In the genomic region with DNA sequence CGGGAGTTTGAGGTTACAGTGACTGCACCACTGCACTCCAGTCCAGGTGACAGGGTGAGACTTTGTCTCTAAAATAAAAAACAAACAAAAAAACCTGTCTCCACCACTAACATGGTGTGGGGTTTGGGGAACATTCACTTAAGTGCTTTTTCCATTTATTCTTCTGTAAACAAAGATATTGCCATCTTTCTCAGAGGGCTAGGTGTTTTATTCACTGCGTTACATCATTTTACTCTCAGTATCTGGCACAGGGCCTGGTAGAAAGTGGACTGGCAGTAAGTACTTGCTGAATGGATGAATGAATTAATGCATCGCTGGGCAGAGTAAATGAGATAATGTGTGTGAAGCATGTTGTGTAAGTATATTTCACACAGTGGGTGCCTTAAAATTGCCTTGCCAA, we compare ENCODE assay signal across 23 cellular contexts. TPM values are rescaled to one million over a fixed set of nuclear protein-coding genes. Genes with fewer than 3 reads are reported as not detected.
A peak's percentile ranks its signal among the peaks of the same experiment; 100 is the strongest.
DNase-seq lines count a peak whose midpoint lies in the region; ATAC-seq and TF ChIP-seq lines count a peak whose summit lies in the region.
"Had no signal": no experiment of that assay in that cellular context is flagged by ENCODE, and none has a peak within 500 bp of the region (broad histone marks: within the 10 kb centered on the region; RNA-seq: fewer than 3 reads in every experiment).

No MANE protein-coding gene starts in this region.

- no peaks in the 10 kb centered on the region for H3K27me3 Mint-ChIP-seq in naive B cell
- H3K27me3 Mint-ChIP-seq: activated CD4-positive, alpha-beta T cell treated with anti-CD3 and anti-CD28 coated beads, Interleukin-2, amount 10 ng/mL, durations not matched to agents 7 days and 5 days; activated CD8-positive, alpha-beta memory T cell treated with anti-CD3 and anti-CD28 coated beads, Interleukin-2, amount 10 ng/mL, durations not matched to agents 7 days and 5 days; stimulated activated naive CD8-positive, alpha-beta T cell treated with anti-CD3 and anti-CD28 coated beads, Interleukin-15, amount 100 ng/mL, for 72 hours had no signal

- ATAC-seq in naive B cell (ENCODE audit: low read depth in 2 of 2): no peak
- no peak for ATAC-seq in HG03442 (IDR thresholded peaks at IDR 0.05; ENCODE audit: unreplicated experiment)
- ATAC-seq: activated CD8-positive, alpha-beta memory T cell treated with anti-CD3 and anti-CD28 coated beads, Interleukin-2, amount 10 ng/mL, durations not matched to agents 7 days and 5 days; HepG2; right lobe of liver; stimulated activated naive CD8-positive, alpha-beta T cell treated with anti-CD3 and anti-CD28 coated beads, Interleukin-15, amount 100 ng/mL, for 72 hours had no signal

- no peak for TF ChIP-seq RAD21 in Ishikawa (IDR thresholded peaks at IDR 0.05; ENCODE audit: low read depth)

- H3K9me3 Mint-ChIP-seq in naive B cell: peaks cover 0 to 1% (median 0%) of the 10 kb centered on the region in 7 donors
- H3K9me3 Mint-ChIP-seq: activated CD4-positive, alpha-beta T cell treated with anti-CD3 and anti-CD28 coated beads, Interleukin-2, amount 10 ng/mL, durations not matched to agents 7 days and 5 days; endodermal cell; stimulated activated naive CD8-positive, alpha-beta T cell treated with anti-CD3 and anti-CD28 coated beads, Interleukin-15, amount 100 ng/mL, for 72 hours had no signal

- H3K36me3 Mint-ChIP-seq in naive B cell: peaks cover 48 to 72% of the 10 kb centered on the region in 2 donors

- peaks cover 77 to 92% (median 87%) of the 10 kb centered on the region in 3 donors for H3K4me1 Mint-ChIP-seq in naive B cell

- DNase-seq in NCI-H2029 treated with DMSO at 0.1 percent for 48 hours (lab: John Stamatoyannopoulos, UW): peak; percentile 57
- peak; percentile 75 for DNase-seq in NCI-H774 (lab: John Stamatoyannopoulos, UW)
- DNase-seq in naive B cell: no peak
- DNase-seq in activated CD8-positive, alpha-beta memory T cell treated with anti-CD3 and anti-CD28 coated beads for 24 hours: no peak
- no peak for DNase-seq in mesenteric fat pad (ENCODE audit: low spot score)
- DNase-seq in superior temporal gyrus (ENCODE audit: extremely low spot score): no peak
- DNase-seq: activated CD4-positive, alpha-beta T cell treated with anti-CD3 and anti-CD28 coated beads, Interleukin-2, amount 10 ng/mL, durations not matched to agents 7 days and 5 days; activated CD8-positive, alpha-beta memory T cell treated with anti-CD3 and anti-CD28 coated beads, Interleukin-2, amount 10 ng/mL, durations not matched to agents 7 days and 5 days; activated naive CD4-positive, alpha-beta T cell treated with anti-CD3 and anti-CD28 coated beads, Interleukin-2, amount 50 U/mL, for 16 hours; amygdala; endodermal cell; esophagus squamous epithelium; HCEC 1CT; left ventricle myocardium inferior; right lobe of liver; stimulated activated naive CD8-positive, alpha-beta T cell treated with anti-CD3 and anti-CD28 coated beads, Interleukin-15, amount 100 ng/mL, for 72 hours; T-helper 9 cell; tibial artery had no signal

- peak overlapping the region; percentile 78 to 92 (median 86) for H3K27ac Mint-ChIP-seq in naive B cell
- H3K27ac Mint-ChIP-seq: activated CD4-positive, alpha-beta T cell treated with anti-CD3 and anti-CD28 coated beads, Interleukin-2, amount 10 ng/mL, durations not matched to agents 7 days and 5 days; activated CD8-positive, alpha-beta memory T cell treated with anti-CD3 and anti-CD28 coated beads, Interleukin-2, amount 10 ng/mL, durations not matched to agents 7 days and 5 days; endodermal cell; stimulated activated naive CD8-positive, alpha-beta T cell treated with anti-CD3 and anti-CD28 coated beads, Interleukin-15, amount 100 ng/mL, for 72 hours had no signal

- peak overlapping the region in 1 of 8 donors; percentile 6 for H3K4me3 Mint-ChIP-seq in naive B cell
- H3K4me3 Mint-ChIP-seq: activated CD4-positive, alpha-beta T cell treated with anti-CD3 and anti-CD28 coated beads, Interleukin-2, amount 10 ng/mL, durations not matched to agents 7 days and 5 days; activated CD8-positive, alpha-beta memory T cell treated with anti-CD3 and anti-CD28 coated beads, Interleukin-2, amount 10 ng/mL, durations not matched to agents 7 days and 5 days; endodermal cell; stimulated activated naive CD8-positive, alpha-beta T cell treated with anti-CD3 and anti-CD28 coated beads, Interleukin-15, amount 100 ng/mL, for 72 hours had no signal

- no peak for TF ChIP-seq EP300 in Ishikawa (IDR thresholded peaks at IDR 0.05; ENCODE audit: borderline replicate concordance)

TF ChIP-seq in Ishikawa, 13 proteins besides CTCF, POLR2A, EP300 and RAD21:
- TF ChIP-seq NFIC (IDR thresholded peaks at IDR 0.05): peak; percentile 12; the same call in 1 of the 2 replicates
- no peak for TF ChIP-seq YY1 (IDR thresholded peaks at IDR 0.05; ENCODE audit: low read depth)
TF ChIP-seq in Ishikawa: peak in this region for 1.

RNA-seq across cellular contexts. Expression of gene KIAA0040, which starts 20.1 kb away (rescaled TPM):
- polyA plus RNA-seq in naive B cell (ENCODE audit: low read depth in 6 of 6): 100 to 1,000 TPM in 5 of 6 donors, 10 to 100 TPM in 1; 97.1 to 182 (median 140) TPM
- total RNA-seq in mesenteric fat pad: 69.7 TPM
- total RNA-seq: G401 had no signal
- polyA plus RNA-seq: neural cell had no signal

Comparison
In these comparisons a context has a peak if more than half of its experiments do, and no peak if none do; other contexts are left out.
1. DNase-seq: peak in NCI-H2029 treated with DMSO at 0.1 percent for 48 hours (single experiment) and NCI-H774 (single experiment); none in naive B cell (single experiment), activated CD8-positive, alpha-beta memory T cell treated with anti-CD3 and anti-CD28 coated beads for 24 hours (single experiment), mesenteric fat pad (single experiment) and superior temporal gyrus (single experiment).